28 cellular contexts compared by ENCODE assay signal in genomic region chr15:25402342-25402741, GRCh38.
"Had no signal": no experiment of that assay in that cellular context is flagged by ENCODE, and none has a peak within 500 bp of the region (broad histone marks: within the 10 kb centered on the region; RNA-seq: fewer than 3 reads in every experiment).

No MANE protein-coding gene starts in this region.

- ATAC-seq: activated CD8-positive, alpha-beta memory T cell treated with anti-CD3 and anti-CD28 coated beads, Interleukin-2, amount 10 ng/mL, durations not matched to agents 7 days and 5 days; PC-3; T-cell had no signal

- H3K27ac Mint-ChIP-seq: activated CD8-positive, alpha-beta memory T cell treated with anti-CD3 and anti-CD28 coated beads, Interleukin-2, amount 10 ng/mL, durations not matched to agents 7 days and 5 days; activated naive CD4-positive, alpha-beta T cell treated with anti-CD3 and anti-CD28 coated beads, Interleukin-2, amount 50 U/mL, for 24 hours; activated T-cell treated with anti-CD3 and anti-CD28 coated beads, Interleukin-2, amount 50 U/mL, for 24 hours; activated T-helper 1 cell treated with anti-CD3 and anti-CD28 coated beads, Interleukin-12 subunit alpha, Interleukin-12 subunit beta, Interleukin-2, Interleukin-4 antibody, amounts not matched to agents 30 ng/mL and 10 ng/mL and 1 ng/mL, durations not matched to agents 14 hours and 24 hours and 36 hours; IgD-negative memory B cell; T-cell had no signal

- DNase-seq: activated CD4-positive, alpha-beta T cell treated with anti-CD3 and anti-CD28 coated beads for 4 hours; activated CD4-positive, alpha-beta T cell treated with anti-CD3 and anti-CD28 coated beads, Interleukin-2, amount 50 U/mL, for 48 hours; activated CD8-positive, alpha-beta memory T cell treated with anti-CD3 and anti-CD28 coated beads, Interleukin-2, amount 10 ng/mL, durations not matched to agents 7 days and 5 days; activated effector memory CD4-positive, alpha-beta T cell treated with Interleukin-2 at 50 U/mL for 16 hours; activated naive CD4-positive, alpha-beta T cell; activated T-cell treated with anti-CD3 and anti-CD28 coated beads, Interleukin-2, amount 50 U/mL, for 24 hours; aorta; caudate nucleus; KG1; NCI-H1092 treated with DMSO at 0.1 percent for 48 hours; NCI-H1417 treated with DMSO at 0.1 percent for 48 hours; NCI-H1694; NCI-H2029 treated with DMSO at 0.1 percent for 48 hours; NCI-H345; NCI-H510A treated with DMSO at 0.1 percent for 48 hours; NCI-H69; PC-3; SHP77 treated with DMSO at 0.1 percent for 48 hours; T-cell; T-helper 2 cell; T1000 had no signal

- FAIRE-seq: RCC 7860, TTC549 had no signal

- H3K4me1 ChIP-seq: breast epithelium had no signal

- H3K27me3 Mint-ChIP-seq: activated CD8-positive, alpha-beta memory T cell treated with anti-CD3 and anti-CD28 coated beads, Interleukin-2, amount 10 ng/mL, durations not matched to agents 7 days and 5 days; activated naive CD4-positive, alpha-beta T cell treated with anti-CD3 and anti-CD28 coated beads, Interleukin-2, amount 50 U/mL, for 24 hours; activated T-cell treated with anti-CD3 and anti-CD28 coated beads, Interleukin-2, amount 50 U/mL, for 24 hours; IgD-negative memory B cell; T-cell had no signal

- H3K27me3 ChIP-seq: breast epithelium had no signal

- H3K36me3 ChIP-seq: breast epithelium had no signal

- H3K27ac ChIP-seq: breast epithelium, VCaP had no signal

- H3K4me3 Mint-ChIP-seq: activated CD8-positive, alpha-beta memory T cell treated with anti-CD3 and anti-CD28 coated beads, Interleukin-2, amount 10 ng/mL, durations not matched to agents 7 days and 5 days; activated naive CD4-positive, alpha-beta T cell treated with anti-CD3 and anti-CD28 coated beads, Interleukin-2, amount 50 U/mL, for 24 hours; activated T-cell treated with anti-CD3 and anti-CD28 coated beads, Interleukin-2, amount 50 U/mL, for 24 hours; activated T-helper 1 cell treated with anti-CD3 and anti-CD28 coated beads, Interleukin-12 subunit alpha, Interleukin-12 subunit beta, Interleukin-2, Interleukin-4 antibody, amounts not matched to agents 30 ng/mL and 10 ng/mL and 1 ng/mL, durations not matched to agents 14 hours and 24 hours and 36 hours; T-cell had no signal
